ENCODE assay signal across 35 cellular contexts in the genomic region with DNA sequence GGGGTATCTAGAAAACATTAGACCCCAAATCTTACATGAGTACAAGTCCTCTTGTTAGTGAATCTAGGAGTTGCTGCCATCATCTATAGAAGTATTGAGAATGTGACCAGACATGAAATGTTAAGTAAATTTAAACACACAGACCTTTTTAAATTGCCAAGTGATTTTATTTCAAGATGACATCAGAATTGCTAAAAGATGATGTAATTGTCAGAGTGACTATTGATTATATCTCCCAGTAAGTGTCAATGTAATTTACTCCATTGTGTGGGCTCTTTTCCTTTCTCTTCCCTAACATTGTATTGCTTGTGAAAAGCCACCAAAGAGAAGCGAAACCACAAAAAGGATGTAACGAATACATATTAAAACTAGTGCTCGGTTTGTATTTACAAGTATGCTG.
"Had no signal": no experiment of that assay in that cellular context is flagged by ENCODE, and none has a peak within 500 bp of the region (broad histone marks: within the 10 kb centered on the region; RNA-seq: fewer than 3 reads in every experiment).

No MANE protein-coding gene starts in this region.

- H3K36me3 ChIP-seq: breast epithelium, MG63, WERI-Rb-1 had no signal

- H3K4me1 ChIP-seq: body of pancreas, breast epithelium had no signal

- H3K4me3 ChIP-seq: body of pancreas, breast epithelium, coronary artery, MG63 had no signal

- DNase-seq: activated CD4-positive, alpha-beta memory T cell treated with anti-CD3 and anti-CD28 coated beads, Interleukin-2, amount 10 ng/mL, durations not matched to agents 7 days and 5 days; activated CD4-positive, alpha-beta T cell treated with anti-CD3 and anti-CD28 coated beads for 1 hour; activated CD4-positive, alpha-beta T cell treated with anti-CD3 and anti-CD28 coated beads for 48 hours; activated CD4-positive, CD25-positive, alpha-beta regulatory T cell; activated CD8-positive, alpha-beta memory T cell treated with anti-CD3 and anti-CD28 coated beads for 24 hours; activated effector memory CD4-positive, alpha-beta T cell treated with anti-CD3 and anti-CD28 coated beads, Interleukin-2, amount 50 U/mL, for 16 hours; activated naive CD4-positive, alpha-beta T cell; activated naive CD4-positive, alpha-beta T cell treated with anti-CD3 and anti-CD28 coated beads, Interleukin-2, amount 50 U/mL, for 16 hours; activated naive CD8-positive, alpha-beta T cell treated with anti-CD3 and anti-CD28 coated beads for 36 hours; activated T-cell treated with anti-CD3 and anti-CD28 coated beads, Interleukin-2, amount 50 U/mL, for 1 hour; activated T-cell treated with anti-CD3 and anti-CD28 coated beads, Interleukin-2, amount 50 U/mL, for 72 hours; amygdala; body of pancreas; Kasumi-1; MG63; NCI-H1092; NCI-H1436 treated with DMSO at 0.1 percent for 48 hours; NCI-H1694 treated with DMSO at 0.1 percent for 48 hours; NCI-H2029 treated with DMSO at 0.1 percent for 48 hours; NCI-H2107; NCI-H2171; NCI-H510A; NCI-H526; NCI-H748 treated with DMSO at 0.1 percent for 48 hours; NK-92 treated with Interleukin-12 subunit alpha and Interleukin-12 subunit beta, amount 100 ng/mL, for 24 hours; OCI-M1; Right ventricle myocardium superior; SW 1271; T-helper 1 cell; T-helper 2 cell; T-helper 9 cell; WERI-Rb-1 had no signal

- H3K27me3 ChIP-seq: body of pancreas, breast epithelium, MG63 had no signal

- ATAC-seq: activated T-cell treated with anti-CD3 and anti-CD28 coated beads, Interleukin-2, amount 50 U/mL, for 72 hours; activated T-helper 17 cell treated with anti-CD3 and anti-CD28 coated beads, Interleukin-2, amount 50 U/mL, for 72 hours; body of pancreas had no signal

- H3K9me3 ChIP-seq: body of pancreas, breast epithelium, MG63 had no signal

- H3K27ac ChIP-seq: body of pancreas, breast epithelium, coronary artery, WERI-Rb-1 had no signal
